ENCODE assay signal across 8 cellular contexts in the genomic region with DNA sequence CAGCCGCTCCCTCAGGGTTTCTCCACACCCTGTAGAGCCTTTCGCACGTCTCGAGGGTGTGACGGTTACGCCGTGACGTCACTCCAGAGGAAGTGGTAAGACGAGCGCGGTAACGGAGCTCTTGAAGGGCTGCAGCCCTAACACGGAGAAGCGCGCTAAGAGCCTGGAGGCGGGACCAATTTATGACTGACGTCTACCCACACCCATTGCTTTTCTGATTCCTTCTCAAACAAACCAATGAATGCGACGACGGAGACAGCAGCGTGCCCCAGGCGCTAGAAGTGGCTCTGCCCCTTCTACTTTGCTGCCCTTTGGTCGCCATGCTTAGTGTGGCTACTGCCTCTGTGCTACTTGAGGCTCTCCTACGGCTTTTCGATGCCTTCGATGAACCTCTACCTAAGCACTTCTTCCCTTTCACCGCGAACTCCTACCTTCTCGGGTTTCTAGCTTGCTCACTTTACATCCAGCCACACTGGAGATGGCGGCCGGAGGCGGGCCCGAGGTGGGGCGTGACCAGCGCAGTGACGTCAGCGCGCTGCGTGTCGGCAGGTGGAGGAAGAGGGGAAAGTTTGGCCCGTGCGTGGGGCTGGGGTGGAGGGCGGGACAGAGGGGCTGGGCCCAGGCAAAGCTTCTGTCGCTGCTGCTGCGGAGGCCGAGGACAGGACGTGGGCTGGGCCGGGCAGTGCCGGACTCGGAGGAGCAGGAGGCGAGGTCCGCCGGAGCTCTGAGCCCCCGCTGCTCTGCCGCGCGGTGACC. TPM values are rescaled to one million over a fixed set of nuclear protein-coding genes. Genes with fewer than 3 reads are reported as not detected.
DNase-seq lines count a peak whose midpoint lies in the region; ATAC-seq and TF ChIP-seq lines count a peak whose summit lies in the region.

A gene (plus strand): TSS at position 572 of the 756 bp plus-strand sequence. CDS start 340 bp downstream, outside the sequence.

- TF ChIP-seq CTCF in spleen (IDR thresholded peaks at IDR 0.05 in 8 of 11, conservative IDR thresholded peaks at IDR 0.05 in 3 of 11): peak in 3 of 11 experiments; percentile 0 to 22 (median 17)

- DNase-seq in AG08396 (ENCODE audit: low spot score): peak; percentile 94
- DNase-seq in NCI-H446 (lab: John Stamatoyannopoulos, UW): peak; percentile 93 to 97
- peak; percentile 96 for DNase-seq in activated CD4-positive, CD25-positive, alpha-beta regulatory T cell treated with anti-CD3 and anti-CD28 coated beads, Interleukin-2, amount 50 U/mL, for 16 hours (ENCODE audit: low read depth, low spot score)
- peak; percentile 97 for DNase-seq in central memory CD8-positive, alpha-beta T cell (ENCODE audit: low spot score in 2 of 2)
- DNase-seq in inferior parietal cortex (ENCODE audit: extremely low spot score): peak; percentile 99
- peak; percentile 99 for DNase-seq in spleen

- H3K4me1 Mint-ChIP-seq in central memory CD8-positive, alpha-beta T cell: peaks cover 45% of the 10 kb centered on the region

- H3K27me3 Mint-ChIP-seq in central memory CD8-positive, alpha-beta T cell: no peaks in the 10 kb centered on the region

- no peaks in the 10 kb centered on the region for H3K9me3 Mint-ChIP-seq in central memory CD8-positive, alpha-beta T cell

- TF ChIP-seq POLR2A in spleen (IDR thresholded peaks at IDR 0.05): peak; percentile 68 to 89 (median 82)

- peak within 1 kb of the TSS; percentile 99 for H3K27ac Mint-ChIP-seq in central memory CD8-positive, alpha-beta T cell (ENCODE audit: low read depth)

- peak within 1 kb of the TSS; percentile 94 for H3K4me3 Mint-ChIP-seq in central memory CD8-positive, alpha-beta T cell

- peaks cover 24% of the 10 kb centered on the region for H3K36me3 Mint-ChIP-seq in central memory CD8-positive, alpha-beta T cell (ENCODE audit: insufficient read depth)

- WGBS in spleen, 5 donors: 0% methylated on average over 43 to 57 of the region's 57 CpGs

- H3K27ac ChIP-seq in spleen: peak within 1 kb of the TSS; percentile 92 to 99 (median 96)

- ATAC-seq in GM19023 (IDR thresholded peaks at IDR 0.05; ENCODE audit: unreplicated experiment): peak; percentile 90
- ATAC-seq in HG03280 (IDR thresholded peaks at IDR 0.05; ENCODE audit: unreplicated experiment): peak; percentile 90
- ATAC-seq in central memory CD8-positive, alpha-beta T cell (replicated peaks; ENCODE audit: extremely low read depth, poor library complexity, severe bottlenecking): peak; percentile 92

- intact Hi-C loops in spleen (cut with DNase I; ENCODE audit: low total_unique reads): no loop called here

- H3K4me1 ChIP-seq in spleen: peaks cover 12 to 54% (median 38%) of the 10 kb centered on the region in 6 donors

- H3K27me3 ChIP-seq in spleen (replicated peaks in 1 of 7): no peaks in the 10 kb centered on the region

- H3K36me3 ChIP-seq in spleen: no peaks in the 10 kb centered on the region

- peak within 1 kb of the TSS; percentile 69 to 89 (median 78) for H3K4me3 ChIP-seq in spleen

- no peaks in the 10 kb centered on the region for H3K9me3 ChIP-seq in spleen

RNA-seq across cellular contexts. Expression of the gene that starts here (rescaled TPM):
- total RNA-seq in spleen: 10 to 100 TPM; 28.6 to 45.0 (median 33.4) TPM
- 10 to 100 TPM in 1 of 3 donors, 1 to 10 TPM in 2; 9.3 to 12.4 (median 9.7) TPM for polyA plus RNA-seq in spleen

Comparison
In these comparisons a context has a peak if more than half of its experiments do, and no peak if none do; other contexts are left out.
1. Peak in every context shown above with its lines: DNase-seq, ATAC-seq, H3K4me3 ChIP-seq and H3K27ac ChIP-seq.